In the genomic region with DNA sequence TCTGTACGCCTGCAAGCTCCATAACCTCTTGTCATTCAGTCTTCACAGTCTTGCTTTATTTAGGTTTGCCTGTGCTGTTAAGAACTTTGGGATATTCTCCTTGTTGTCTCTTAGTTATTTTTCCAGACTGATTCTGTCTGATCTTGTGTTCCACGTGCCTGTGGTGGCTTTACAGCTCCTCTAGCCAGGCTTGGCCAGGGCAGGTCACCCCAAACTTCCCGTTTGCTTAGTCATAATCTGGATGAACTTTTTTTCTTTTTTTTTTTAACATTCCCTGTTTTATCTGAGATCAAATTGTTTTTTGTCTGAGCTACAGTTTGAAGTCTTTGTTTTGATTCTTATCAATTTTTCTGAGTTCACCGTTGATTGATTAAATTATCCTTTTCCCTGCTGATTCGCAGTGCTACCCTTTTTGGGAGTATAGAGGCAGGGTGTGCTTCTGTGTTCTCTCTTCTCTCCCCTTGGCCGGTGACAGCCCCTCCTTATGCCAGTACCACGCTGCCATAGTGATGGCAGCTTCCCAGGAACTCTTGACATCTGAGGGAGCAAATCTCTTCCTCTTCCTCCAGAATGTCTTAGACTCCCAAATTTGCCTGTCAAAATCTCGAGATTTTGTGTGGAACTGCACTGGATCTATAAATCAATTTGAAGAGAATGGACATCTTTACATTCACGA, we compare ENCODE assay signal across 8 cellular contexts. TPM values are rescaled to one million over a fixed set of nuclear protein-coding genes. Genes with fewer than 3 reads are reported as not detected.
DNase-seq lines count a peak whose midpoint lies in the region; ATAC-seq and FAIRE-seq lines count a peak whose summit lies in the region.

No MANE protein-coding gene starts in this region.

- no peak for DNase-seq in Right ventricle myocardium superior
- no peak for DNase-seq in Right ventricle myocardium inferior (ENCODE audit: missing footprints)
- peak in 1 of 3 donors; percentile 40 for DNase-seq in right cardiac atrium
- DNase-seq in urothelium cell line (ENCODE audit: low spot score) = peak; percentile 21
- DNase-seq in GM19240 (ENCODE audit: insufficient read length, low spot score) = no peak

- no peak for FAIRE-seq in urothelium cell line (lab: Jason Lieb, UNC)

- WGBS in right cardiac atrium = 29% methylated on average over 9 of the region's 9 CpGs

- no peaks in the 10 kb centered on the region for H3K9me3 ChIP-seq in right cardiac atrium (ENCODE audit: control insufficient read depth, low read length)

- H3K4me3 ChIP-seq in right cardiac atrium (ENCODE audit: low read length) = peak overlapping the region; percentile 79

- peaks cover 7% of the 10 kb centered on the region for H3K4me1 ChIP-seq in right cardiac atrium (ENCODE audit: control insufficient read depth, insufficient read depth, low read length)

- H3K27ac Mint-ChIP-seq in activated T-helper 17 cell treated with anti-CD3 and anti-CD28 coated beads, Interleukin-2, amount 50 U/mL, for 72 hours = peak overlapping the region; percentile 86

- H3K9me3 Mint-ChIP-seq in activated T-helper 17 cell treated with anti-CD3 and anti-CD28 coated beads, Interleukin-2, amount 50 U/mL, for 72 hours = no peaks in the 10 kb centered on the region

- H3K27me3 Mint-ChIP-seq in activated T-helper 17 cell treated with anti-CD3 and anti-CD28 coated beads, Interleukin-2, amount 50 U/mL, for 72 hours = no peaks in the 10 kb centered on the region

- no peaks in the 10 kb centered on the region for H3K27me3 ChIP-seq in right cardiac atrium (ENCODE audit: control insufficient read depth, insufficient read depth)

- intact Hi-C loops in Right ventricle myocardium superior (cut with DNase I) = no loop called here
- intact Hi-C loops in Right ventricle myocardium inferior (cut with DNase I) = no loop called here
- intact Hi-C loops in right cardiac atrium (cut with DNase I) = no loop called here

- ATAC-seq in Right ventricle myocardium superior (ENCODE audit: poor library complexity) (peak; percentile 55), Right ventricle myocardium inferior (no peak), right cardiac atrium (peak in 1 of 2 donors; percentile 55), GM21528 (IDR thresholded peaks at IDR 0.05; ENCODE audit: low FRiP score, unreplicated experiment) (no peak), HG03457 (IDR thresholded peaks at IDR 0.05; ENCODE audit: unreplicated experiment) (no peak)
- no peak for ATAC-seq in activated T-helper 17 cell treated with anti-CD3 and anti-CD28 coated beads, Interleukin-2, amount 50 U/mL, for 72 hours (replicated peaks)

- peaks cover 60% of the 10 kb centered on the region for H3K36me3 Mint-ChIP-seq in activated T-helper 17 cell treated with anti-CD3 and anti-CD28 coated beads, Interleukin-2, amount 50 U/mL, for 72 hours (ENCODE audit: low read depth)

- H3K4me3 Mint-ChIP-seq in activated T-helper 17 cell treated with anti-CD3 and anti-CD28 coated beads, Interleukin-2, amount 50 U/mL, for 72 hours = peak overlapping the region; percentile 100

- H3K4me1 Mint-ChIP-seq in activated T-helper 17 cell treated with anti-CD3 and anti-CD28 coated beads, Interleukin-2, amount 50 U/mL, for 72 hours = peaks cover 54% of the 10 kb centered on the region

- H3K27ac ChIP-seq in right cardiac atrium (ENCODE audit: low read length) = peak overlapping the region; percentile 53

RNA-seq across cellular contexts. Expression of a gene that starts 2.5 kb away (rescaled TPM):
- total RNA-seq in Right ventricle myocardium superior = 50.9 TPM
- 50.2 TPM for total RNA-seq in Right ventricle myocardium inferior
- total RNA-seq in activated T-helper 17 cell treated with anti-CD3 and anti-CD28 coated beads, Interleukin-2, amount 50 U/mL, for 72 hours = 100 to 1,000 TPM; 131 to 175 TPM
- 10 to 100 TPM; 70.8 to 88.3 (median 76.5) TPM for total RNA-seq in right cardiac atrium
- 64.5 TPM for polyA plus RNA-seq in right cardiac atrium
